Comparison of ENCODE assay signal across 8 cellular contexts in genomic region chr2:178414266-178415247, GRCh38. TPM values are rescaled to one million over a fixed set of nuclear protein-coding genes. Genes with fewer than 3 reads are reported as not detected.
DNase-seq lines count a peak whose midpoint lies in the region; ATAC-seq and TF ChIP-seq lines count a peak whose summit lies in the region.

No MANE protein-coding gene starts in this region.

- TF ChIP-seq CTCF in CD4-positive, alpha-beta T cell (IDR thresholded peaks at IDR 0.05) = peak; percentile 82
- TF ChIP-seq CTCF in lung (IDR thresholded peaks at IDR 0.05; ENCODE audit: control extremely low read depth, extremely low read depth) = peak; percentile 86

- H3K4me1 Mint-ChIP-seq in CD4-positive, alpha-beta T cell (ENCODE audit: low read depth) = peaks cover 26% of the 10 kb centered on the region
- H3K4me1 Mint-ChIP-seq in activated CD4-positive, alpha-beta memory T cell treated with anti-CD3 and anti-CD28 coated beads for 36 hours (ENCODE audit: low read depth) = peaks cover 14% of the 10 kb centered on the region

- ATAC-seq in CD4-positive, alpha-beta T cell (ENCODE audit: poor library complexity) = peak; percentile 64
- peak; percentile 78 for ATAC-seq in GM19351 (IDR thresholded peaks at IDR 0.05; ENCODE audit: unreplicated experiment)
- peak; percentile 73 for ATAC-seq in HG03521 (IDR thresholded peaks at IDR 0.05; ENCODE audit: unreplicated experiment)
- peak; percentile 94 for ATAC-seq in lung (ENCODE audit: insufficient read depth, low FRiP score)

- H3K4me1 ChIP-seq in lung (ENCODE audit: control insufficient read depth in 2 of 2, insufficient read depth in 2 of 2, low read length in 2 of 2) = no peaks in the 10 kb centered on the region

- H3K27ac ChIP-seq in CD4-positive, alpha-beta T cell (ENCODE audit: low read depth, low read length) = peak overlapping the region; percentile 65
- peak overlapping the region in 1 of 2 donors; percentile 83 for H3K27ac ChIP-seq in lung (ENCODE audit: low read depth in 1 of 2, low read length in 1 of 2)

- no peaks in the 10 kb centered on the region for H3K36me3 ChIP-seq in lung (ENCODE audit: control insufficient read depth in 2 of 2, insufficient read depth in 2 of 2, low read length in 2 of 2)

- intact Hi-C loops in CD4-positive, alpha-beta T cell (cut with DNase I, micrococcal nuclease) = loop anchor here (2.0 to 5.0 kb wide), 4 partner anchors 18 to 507 kb away; partner anchors contain the start of gene RBM45 (in 2 of the 2)
- intact Hi-C loops in activated CD4-positive, alpha-beta memory T cell treated with anti-CD3 and anti-CD28 coated beads for 36 hours (cut with micrococcal nuclease) = loop anchor here (1.0 to 10.0 kb wide), 10 partner anchors 10 to 480 kb away; partner anchors contain the start of genes OSBPL6 and RBM45

- no peaks in the 10 kb centered on the region for H3K27me3 Mint-ChIP-seq in CD4-positive, alpha-beta T cell
- H3K27me3 Mint-ChIP-seq in activated CD4-positive, alpha-beta memory T cell treated with anti-CD3 and anti-CD28 coated beads for 36 hours = peaks cover 3% of the 10 kb centered on the region

- peak overlapping the region; percentile 81 for H3K27ac Mint-ChIP-seq in CD4-positive, alpha-beta T cell
- peak overlapping the region; percentile 88 for H3K27ac Mint-ChIP-seq in activated CD4-positive, alpha-beta memory T cell treated with anti-CD3 and anti-CD28 coated beads for 36 hours

- H3K9me3 ChIP-seq in CD4-positive, alpha-beta T cell (ENCODE audit: control insufficient read depth, low read length) = no peaks in the 10 kb centered on the region
- H3K9me3 ChIP-seq in lung (ENCODE audit: control insufficient read depth in 2 of 2, insufficient read depth in 1 of 2, low read length in 1 of 2) = no peaks in the 10 kb centered on the region

- no peaks in the 10 kb centered on the region for H3K27me3 ChIP-seq in CD4-positive, alpha-beta T cell (ENCODE audit: control insufficient read depth, insufficient read depth, low read length)
- H3K27me3 ChIP-seq in lung (ENCODE audit: control insufficient read depth, insufficient read depth) = no peaks in the 10 kb centered on the region

- POLR2A ChIA-PET in CD4-positive, alpha-beta T cell (lab: Charles Lee) = interaction anchor here (0.7 to 3.0 kb wide), 7 partner anchors 10 to 46 kb away, joined by 3 to 45 read pairs (median 3); partner anchors contain the start of genes PJVK and PRKRA
- POLR2A ChIA-PET in activated CD4-positive, alpha-beta memory T cell treated with anti-CD3 and anti-CD28 coated beads for 36 hours (lab: Charles Lee) = interaction anchor here (0.6 to 2.6 kb wide), 7 partner anchors 9 to 302 kb away, joined by 3 to 9 read pairs (median 6); partner anchors contain the start of genes PJVK, PRKRA and RBM45

- H3K36me3 Mint-ChIP-seq in CD4-positive, alpha-beta T cell (ENCODE audit: low read depth) = no peaks in the 10 kb centered on the region
- no peaks in the 10 kb centered on the region for H3K36me3 Mint-ChIP-seq in activated CD4-positive, alpha-beta memory T cell treated with anti-CD3 and anti-CD28 coated beads for 36 hours

- H3K4me3 ChIP-seq in lung = peak overlapping the region; percentile 56

- peak overlapping the region; percentile 91 for H3K4me3 Mint-ChIP-seq in CD4-positive, alpha-beta T cell
- H3K4me3 Mint-ChIP-seq in activated CD4-positive, alpha-beta memory T cell treated with anti-CD3 and anti-CD28 coated beads for 36 hours = peak overlapping the region; percentile 74

- DNase-seq in CD4-positive, alpha-beta T cell = peak; percentile 48 to 71 (median 56)
- DNase-seq in NCI-H69 (lab: John Stamatoyannopoulos, UW) (peak; percentile 96), lung (ENCODE audit: low spot score) (peak; percentile 90)
- peak; percentile 90 for DNase-seq in activated CD4-positive, alpha-beta memory T cell treated with anti-CD3 and anti-CD28 coated beads for 36 hours
- peak; percentile 63 for DNase-seq in effector CD4-positive, alpha-beta T cell
- peak; percentile 42 to 55 (median 51) for DNase-seq in stimulated activated CD4-positive, alpha-beta T cell treated with anti-CD3 and anti-CD28 coated beads, TNF-alpha, amount 100 ng/mL, for 4 hours (ENCODE audit: low read depth in 3 of 3)

- CTCF ChIA-PET in CD4-positive, alpha-beta T cell (lab: Charles Lee) = interaction anchor here (0.6 to 2.4 kb wide), 20 partner anchors 9 to 302 kb away, joined by 3 to 24 read pairs (median 4); partner anchors contain the start of genes PJVK, PRKRA and RBM45
- CTCF ChIA-PET in activated CD4-positive, alpha-beta memory T cell treated with anti-CD3 and anti-CD28 coated beads for 36 hours (lab: Charles Lee) = interaction anchor here (0.6 to 5.9 kb wide), 27 partner anchors 9 to 1198 kb away, joined by 3 to 116 read pairs (median 4); partner anchors contain the start of genes PJVK, PRKRA and RBM45

- H3K9me3 Mint-ChIP-seq in CD4-positive, alpha-beta T cell = no peaks in the 10 kb centered on the region
- H3K9me3 Mint-ChIP-seq in activated CD4-positive, alpha-beta memory T cell treated with anti-CD3 and anti-CD28 coated beads for 36 hours = no peaks in the 10 kb centered on the region

- WGBS in lung, 2 donors = 13 to 14% methylated on average over 21 of the region's 21 CpGs

RNA-seq across cellular contexts. Expression of gene PRKRA, which starts 36.4 kb away (rescaled TPM):
- total RNA-seq in CD4-positive, alpha-beta T cell = 100 to 1,000 TPM; 118 to 120 TPM
- total RNA-seq in activated CD4-positive, alpha-beta memory T cell treated with anti-CD3 and anti-CD28 coated beads for 36 hours = 10 to 100 TPM; 56.3 to 60.3 TPM
- 10 to 100 TPM; 41.0 to 68.5 TPM for total RNA-seq in lung
- 10 to 100 TPM; 26.8 to 46.3 TPM for polyA plus RNA-seq in lung

RNA-seq across cellular contexts. Expression of gene PJVK, which starts 36.6 kb away (rescaled TPM):
- total RNA-seq in CD4-positive, alpha-beta T cell = 1 to 10 TPM; 3.8 to 4.2 TPM
- total RNA-seq in activated CD4-positive, alpha-beta memory T cell treated with anti-CD3 and anti-CD28 coated beads for 36 hours = 1 to 10 TPM; 2.3 to 3.0 TPM
- 1 to 10 TPM; 4.0 to 5.0 TPM for total RNA-seq in lung
- 1 to 10 TPM in 1 of 2 donors, under 1 TPM in 1; 0.82 to 5.7 TPM for polyA plus RNA-seq in lung
